ENCODE assay signal across 1 cellular context in genomic region chr16:81468269-81468902, GRCh38.
TF ChIP-seq lines count a peak whose summit lies in the region.

No MANE protein-coding gene starts in this region.

TF ChIP-seq in SK-N-SH treated with all-trans-retinoic acid at 6 μM for 48 hours, 23 proteins besides CTCF, POLR2A, EP300 and RAD21 (continued from another document):
- TF ChIP-seq OSR1 (CRISPR knock-in tag; IDR thresholded peaks at IDR 0.05) (no peak), ARNTL (CRISPR knock-in tag; IDR thresholded peaks at IDR 0.05; ENCODE audit: borderline replicate concordance, low read depth) (no peak), BACH2 (CRISPR knock-in tag; IDR thresholded peaks at IDR 0.05; ENCODE audit: borderline replicate concordance) (no peak), SNAI2 (CRISPR knock-in tag; IDR thresholded peaks at IDR 0.05) (no peak), ZFP3 (CRISPR knock-in tag; IDR thresholded peaks at IDR 0.05) (no peak), CSDC2 (CRISPR knock-in tag; IDR thresholded peaks at IDR 0.05) (no peak), RARB (CRISPR knock-in tag; IDR thresholded peaks at IDR 0.05) (no peak), ISL1 (CRISPR knock-in tag; IDR thresholded peaks at IDR 0.05) (no peak), TSHZ2 (CRISPR knock-in tag; IDR thresholded peaks at IDR 0.05) (no peak)
- TF ChIP-seq, protein P1, sequence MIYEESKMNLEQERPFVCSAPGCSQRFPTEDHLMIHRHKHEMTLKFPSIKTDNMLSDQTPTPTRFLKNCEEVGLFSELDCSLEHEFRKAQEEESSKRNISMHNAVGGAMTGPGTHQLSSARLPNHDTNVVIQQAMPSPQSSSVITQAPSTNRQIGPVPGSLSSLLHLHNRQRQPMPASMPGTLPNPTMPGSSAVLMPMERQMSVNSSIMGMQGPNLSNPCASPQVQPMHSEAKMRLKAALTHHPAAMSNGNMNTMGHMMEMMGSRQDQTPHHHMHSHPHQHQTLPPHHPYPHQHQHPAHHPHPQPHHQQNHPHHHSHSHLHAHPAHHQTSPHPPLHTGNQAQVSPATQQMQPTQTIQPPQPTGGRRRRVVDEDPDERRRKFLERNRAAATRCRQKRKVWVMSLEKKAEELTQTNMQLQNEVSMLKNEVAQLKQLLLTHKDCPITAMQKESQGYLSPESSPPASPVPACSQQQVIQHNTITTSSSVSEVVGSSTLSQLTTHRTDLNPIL (CRISPR knock-in tag; IDR thresholded peaks at IDR 0.05; ENCODE audit: low read depth), result no peak
TF ChIP-seq in SK-N-SH treated with all-trans-retinoic acid at 6 μM for 48 hours: peak in this region for 0.
